17 cellular contexts compared by ENCODE assay signal in genomic region chr10:123746927-123747326, GRCh38.
DNase-seq lines count a peak whose midpoint lies in the region; ATAC-seq and TF ChIP-seq lines count a peak whose summit lies in the region.
"Had no signal": no experiment of that assay in that cellular context is flagged by ENCODE, and none has a peak within 500 bp of the region (broad histone marks: within the 10 kb centered on the region; RNA-seq: fewer than 3 reads in every experiment).

No MANE protein-coding gene starts in this region.

- peaks cover 6% of the 10 kb centered on the region for H3K27me3 Mint-ChIP-seq in H9 (ENCODE audit: low read depth)
- peaks cover 8% of the 10 kb centered on the region for H3K27me3 Mint-ChIP-seq in WTC11 (ENCODE audit: low read depth)

- H4K91ac ChIP-seq in H9 (ENCODE audit: insufficient read length, low read depth, low read length), result no peak overlapping the region

- no peak overlapping the region for H2AK5ac ChIP-seq in H9 (ENCODE audit: insufficient read length, low read length)

- no peaks in the 10 kb centered on the region for H3K36me3 ChIP-seq in osteoblast (ENCODE audit: insufficient read depth, low read length)

- no peak overlapping the region for H3K56ac ChIP-seq in H9 (ENCODE audit: insufficient read length, low read depth, low read length)

- H3K27ac ChIP-seq in H9 (ENCODE audit: insufficient read length, low read depth, low read length) (no peak overlapping the region), osteoblast (ENCODE audit: low read depth, low read length) (no peak overlapping the region)
- H3K27ac ChIP-seq: HL-60 had no signal

- H3K4me3 Mint-ChIP-seq in H9 (no peak overlapping the region), WTC11 (no peak overlapping the region)
- H3K4me3 Mint-ChIP-seq: B cell; CD4-positive, alpha-beta T cell; HFFc6; IgD-negative memory B cell had no signal

- DNase-seq in H9 (peak; percentile 52), WTC11 (ENCODE audit: low spot score) (peak; percentile 38), iPS-NIHi11 (ENCODE audit: low spot score) (peak; percentile 29), osteoblast (ENCODE audit: insufficient read length, low spot score, missing footprints) (peak; percentile 55), head of caudate nucleus (no peak), NOMO-1 treated with DMSO at 0.1 percent for 48 hours (lab: John Stamatoyannopoulos, UW; ENCODE audit: unreplicated experiment) (no peak)
- DNase-seq in stimulated activated CD8-positive, alpha-beta memory T cell treated with anti-CD3 and anti-CD28 coated beads, Interleukin-4, amount 100 ng/mL, for 48 hours, result no peak
- DNase-seq: ACHN; CD4-positive, alpha-beta T cell; DMS79; GOT3; HCEC 1CT; HFFc6 had no signal

- no peak overlapping the region for H3T11ph ChIP-seq in H9 (ENCODE audit: low read length)

- H3K4me3 ChIP-seq in osteoblast (ENCODE audit: insufficient read depth, low read length), result no peak overlapping the region
- H3K4me3 ChIP-seq: GM12878 had no signal

- H3K4me1 ChIP-seq in H9 (ENCODE audit: insufficient read depth, low read length) (peaks cover 10% of the 10 kb centered on the region; the same call in 1 of the 2 replicates), osteoblast (ENCODE audit: insufficient read depth, low read length) (no peaks in the 10 kb centered on the region)

- peak overlapping the region; percentile 54 for H3K18ac ChIP-seq in H9 (ENCODE audit: insufficient read length, low read depth, low read length)

- CTCF ChIA-PET in WTC11 (lab: Charles Lee), result interaction anchor here (0.6 to 1.6 kb wide), 6 partner anchors 59 to 174 kb away, joined by 3 to 7 read pairs (median 4); no protein-coding TSS in a partner anchor

- no peak overlapping the region for H3K4ac ChIP-seq in H9 (ENCODE audit: low read depth, low read length)

- H2BK12ac ChIP-seq in H9 (ENCODE audit: insufficient read length, low read depth, low read length), result no peak overlapping the region

- no peak overlapping the region for H2BK20ac ChIP-seq in H9 (ENCODE audit: low read depth, low read length, poor library complexity, severe bottlenecking)

- H3K4me1 Mint-ChIP-seq in H9, result peaks cover 33 to 42% of the 10 kb centered on the region in 2 experiments
- H3K4me1 Mint-ChIP-seq in WTC11, result peaks cover 35% of the 10 kb centered on the region
- H3K4me1 Mint-ChIP-seq: B cell, IgD-negative memory B cell had no signal

- no CpG with 5 or more reads among the region's 8 CpGs for WGBS in H9 (ENCODE audit: extremely low coverage, insufficient read length, low lambda C conversion rate)

- H4K20me1 ChIP-seq in H9 (ENCODE audit: control insufficient read depth, insufficient read depth, insufficient read length) (no peaks in the 10 kb centered on the region), osteoblast (ENCODE audit: insufficient read depth, low read length) (no peaks in the 10 kb centered on the region)

- H3K14ac ChIP-seq in H9 (ENCODE audit: insufficient read depth, low read length), result no peak overlapping the region; the same call in 1 of the 2 replicates

- no peak overlapping the region for H4K5ac ChIP-seq in H9 (ENCODE audit: insufficient read length, low read depth, low read length)

- POLR2A ChIA-PET in WTC11 (lab: Charles Lee), result no interaction called here

- no peak overlapping the region for H3K23ac ChIP-seq in H9 (ENCODE audit: insufficient read length, low read depth, low read length)

- intact Hi-C loops in head of caudate nucleus (cut with DNase I), result no loop called here

- ATAC-seq in WTC11, result peak; percentile 74
- ATAC-seq: GM12878 had no signal

- peaks cover 11% of the 10 kb centered on the region for H3K9me3 ChIP-seq in H9 (ENCODE audit: control insufficient read depth, low read depth, low read length)
- no peaks in the 10 kb centered on the region for H3K9me3 ChIP-seq in osteoblast (ENCODE audit: low read depth, low read length)

- no peak overlapping the region for H2BK15ac ChIP-seq in H9 (ENCODE audit: low read depth, low read length)

- TF ChIP-seq CTCF in H9 (conservative IDR thresholded peaks at IDR 0.05) (no peak), WTC11 (IDR thresholded peaks at IDR 0.05) (no peak), osteoblast (IDR thresholded peaks at IDR 0.05; ENCODE audit: extremely low read depth, low read depth, low read length) (no peak)

- no peak overlapping the region for H3K9ac ChIP-seq in H9 (ENCODE audit: extremely low read depth, insufficient read length, low read length)

- H3K23me2 ChIP-seq in H9 (ENCODE audit: insufficient read length, low read depth, low read length, poor library complexity, severe bottlenecking), result no peaks in the 10 kb centered on the region

- H3K79me1 ChIP-seq in H9 (ENCODE audit: insufficient read depth, low read depth, low read length, poor library complexity, severe bottlenecking), result no peaks in the 10 kb centered on the region

- no peak overlapping the region for H3K4me2 ChIP-seq in H9 (ENCODE audit: insufficient read depth, insufficient read length, low read length)
- no peak overlapping the region for H3K4me2 ChIP-seq in osteoblast (ENCODE audit: insufficient read depth, low read length)

- no peak overlapping the region for H2AFZ ChIP-seq in H9 (ENCODE audit: low read length)
- H2AFZ ChIP-seq in osteoblast (ENCODE audit: low read length), result no peak overlapping the region

- no peak overlapping the region for H2BK120ac ChIP-seq in H9 (ENCODE audit: low read depth, low read length, poor library complexity, severe bottlenecking)

- H3K27me3 ChIP-seq in H9 (ENCODE audit: insufficient read depth, low read length), result no peaks in the 10 kb centered on the region
- no peaks in the 10 kb centered on the region for H3K27me3 ChIP-seq in osteoblast (ENCODE audit: insufficient read depth, low read length)

- no peaks in the 10 kb centered on the region for H3K79me2 ChIP-seq in H9 (ENCODE audit: insufficient read depth, low read length)
- no peaks in the 10 kb centered on the region for H3K79me2 ChIP-seq in osteoblast (ENCODE audit: insufficient read depth, low read length)

- H4K8ac ChIP-seq in H9 (replicated peaks; ENCODE audit: insufficient read length, low read depth, low read length), result no peak overlapping the region

- H3K36me3 Mint-ChIP-seq in H9 (ENCODE audit: insufficient read depth in 1 of 3, low read depth in 3 of 3) (peaks cover 12 to 22% (median 20%) of the 10 kb centered on the region in 3 experiments), WTC11 (peaks cover 18% of the 10 kb centered on the region)
- H3K36me3 Mint-ChIP-seq: IgD-negative memory B cell had no signal

- no peak overlapping the region for H2BK5ac ChIP-seq in H9 (ENCODE audit: insufficient read length, low read length)

- H3K27ac Mint-ChIP-seq in H9 (peak overlapping the region in 2 of 3 experiments; percentile 40 to 69; a peak in 2 of 7 replicates), WTC11 (peak overlapping the region; percentile 79; the same call in 1 of the 2 replicates)
- H3K27ac Mint-ChIP-seq: B cell; CD4-positive, alpha-beta T cell; HFFc6 had no signal

- peaks cover 12 to 14% of the 10 kb centered on the region in 2 experiments; a peak in 4 of 5 replicates for H3K9me3 Mint-ChIP-seq in H9
- peaks cover 17% of the 10 kb centered on the region for H3K9me3 Mint-ChIP-seq in WTC11
- H3K9me3 Mint-ChIP-seq: CD4-positive, alpha-beta T cell had no signal

TF ChIP-seq in WTC11, 78 proteins besides CTCF, POLR2A, EP300 and RAD21 (continues in another document):
- TF ChIP-seq RORB (CRISPR knock-in tag; IDR thresholded peaks at IDR 0.05) (no peak), NFE2L1 (CRISPR knock-in tag; IDR thresholded peaks at IDR 0.05) (no peak), SP1 (CRISPR knock-in tag; conservative IDR thresholded peaks at IDR 0.05) (no peak), ZNF416 (CRISPR knock-in tag; IDR thresholded peaks at IDR 0.05) (no peak), GRHL2 (CRISPR knock-in tag; IDR thresholded peaks at IDR 0.05; ENCODE audit: insufficient replicate concordance, severe bottlenecking) (no peak), ERG (CRISPR knock-in tag; IDR thresholded peaks at IDR 0.05) (no peak), ZNF219 (CRISPR knock-in tag; IDR thresholded peaks at IDR 0.05; ENCODE audit: borderline replicate concordance) (no peak), SMAD4 (CRISPR knock-in tag; IDR thresholded peaks at IDR 0.05) (no peak), E2F1 (CRISPR knock-in tag; IDR thresholded peaks at IDR 0.05) (no peak), CREB1 (CRISPR knock-in tag; IDR thresholded peaks at IDR 0.05) (no peak), TEAD4 (CRISPR knock-in tag; IDR thresholded peaks at IDR 0.05) (no peak)

Comparison
In these comparisons a context has a peak if more than half of its experiments do, and no peak if none do; other contexts are left out.
1. DNase-seq: peak in H9 (single experiment), WTC11 (single experiment), iPS-NIHi11 (single experiment) and osteoblast (single experiment); none in head of caudate nucleus (0 of 42), stimulated activated CD8-positive, alpha-beta memory T cell treated with anti-CD3 and anti-CD28 coated beads, Interleukin-4, amount 100 ng/mL, for 48 hours (single experiment) and NOMO-1 treated with DMSO at 0.1 percent for 48 hours (single experiment).